In genomic region chr3:67349551-67350174, GRCh38 we compare ENCODE assay signal across 11 cellular contexts.
DNase-seq lines count a peak whose midpoint lies in the region; ATAC-seq, FAIRE-seq and TF ChIP-seq lines count a peak whose summit lies in the region.
"Had no signal": no experiment of that assay in that cellular context is flagged by ENCODE, and none has a peak within 500 bp of the region (broad histone marks: within the 10 kb centered on the region; RNA-seq: fewer than 3 reads in every experiment).

No MANE protein-coding gene starts in this region.

- H3K9me3 ChIP-seq in tibial artery (no peaks in the 10 kb centered on the region), MG63 (no peaks in the 10 kb centered on the region)

- intact Hi-C loops in Right ventricle myocardium inferior (cut with DNase I) (no loop called here), tibial artery (cut with DNase I; ENCODE audit: low total_unique reads) (no loop called here)

- peak; percentile 87 for ATAC-seq in GM21367 (IDR thresholded peaks at IDR 0.05; ENCODE audit: unreplicated experiment)
- ATAC-seq in HG03432 (IDR thresholded peaks at IDR 0.05; ENCODE audit: unreplicated experiment): peak; percentile 97
- ATAC-seq in Right ventricle myocardium inferior: no peak

- H3K4me3 ChIP-seq in epithelial cell of esophagus (ENCODE audit: low read length) (no peak overlapping the region), tibial artery (no peak overlapping the region), MG63 (no peak overlapping the region)

- peak; percentile 92 for FAIRE-seq in GM12891 (lab: Jason Lieb, UNC)

- H3K4me1 ChIP-seq in tibial artery: no peaks in the 10 kb centered on the region

- H3K36me3 ChIP-seq in tibial artery (no peaks in the 10 kb centered on the region), MG63 (no peaks in the 10 kb centered on the region)

- no peak for TF ChIP-seq POLR2A in GM12891 (IDR thresholded peaks at IDR 0.05; ENCODE audit: low read depth, low read length)

- TF ChIP-seq CTCF in epithelial cell of esophagus (IDR thresholded peaks at IDR 0.05; ENCODE audit: insufficient read depth, low read depth, low read length, missing control alignments): no peak
- no peak for TF ChIP-seq CTCF in tibial artery (IDR thresholded peaks at IDR 0.05)

- H3K27ac ChIP-seq in tibial artery: no peak overlapping the region

- no peak for DNase-seq in GM12891 (ENCODE audit: insufficient read length, low spot score)
- peak; percentile 51 for DNase-seq in epithelial cell of esophagus (ENCODE audit: low read depth)
- DNase-seq in Right ventricle myocardium inferior (ENCODE audit: missing footprints): no peak
- no peak for DNase-seq in tibial artery
- DNase-seq in MG63: no peak
- DNase-seq in H4 (ENCODE audit: low spot score): no peak
- DNase-seq: GF-D8, NCI-H774, substantia nigra had no signal

- H3K27me3 ChIP-seq in tibial artery (no peaks in the 10 kb centered on the region), MG63 (no peaks in the 10 kb centered on the region)

TF ChIP-seq in GM12891, 5 proteins besides CTCF, POLR2A, EP300 and RAD21:
- TF ChIP-seq POLR2AphosphoS5 (IDR thresholded peaks at IDR 0.05; ENCODE audit: low read depth, low read length) (no peak), SPI1 (IDR thresholded peaks at IDR 0.05; ENCODE audit: low read depth, low read length) (0 out of 2 replicates have a peak, but pooled peaks have one; percentile 23)
